ENCODE assay signal across 17 cellular contexts in genomic region chr22:48096846-48097665, GRCh38.
DNase-seq lines count a peak whose midpoint lies in the region; ATAC-seq and TF ChIP-seq lines count a peak whose summit lies in the region.
"Had no signal": no experiment of that assay in that cellular context is flagged by ENCODE, and none has a peak within 500 bp of the region (broad histone marks: within the 10 kb centered on the region; RNA-seq: fewer than 3 reads in every experiment).

No MANE protein-coding gene starts in this region.

- no peaks in the 10 kb centered on the region for H3K36me3 ChIP-seq in H7 (replicated peaks; ENCODE audit: control insufficient read depth, insufficient read depth, low read length)
- no peaks in the 10 kb centered on the region for H3K36me3 ChIP-seq in body of pancreas (replicated peaks in 1 of 2; ENCODE audit: insufficient read depth in 1 of 2, low read depth in 2 of 2)
- H3K36me3 ChIP-seq: HAP-1, SJCRH30, thoracic aorta had no signal

- H3K27me3 ChIP-seq in H7 (ENCODE audit: control insufficient read depth, insufficient read depth, low read length) (no peaks in the 10 kb centered on the region), body of pancreas (no peaks in the 10 kb centered on the region)

- TF ChIP-seq POLR2A in body of pancreas (IDR thresholded peaks at IDR 0.05), result no peak

- no peaks in the 10 kb centered on the region for H3K9me3 ChIP-seq in body of pancreas
- H3K9me3 ChIP-seq: HAP-1, SJCRH30, thoracic aorta had no signal

- WGBS in body of pancreas, 2 donors, result 35 to 41% methylated on average over 9 to 13 of the region's 13 CpGs

- CTCF ChIA-PET in activated CD4-positive, alpha-beta memory T cell treated with anti-CD3 and anti-CD28 coated beads, Interleukin-2, amount 10 ng/mL, durations not matched to agents 7 days and 5 days (lab: Charles Lee), result no interaction called here
- CTCF ChIA-PET in activated CD4-positive, alpha-beta memory T cell treated with anti-CD3 and anti-CD28 coated beads for 36 hours (lab: Charles Lee), result no interaction called here

- H3K27me3 Mint-ChIP-seq in activated CD4-positive, alpha-beta memory T cell treated with anti-CD3 and anti-CD28 coated beads, Interleukin-2, amount 10 ng/mL, durations not matched to agents 7 days and 5 days, result peaks cover 19% of the 10 kb centered on the region
- H3K27me3 Mint-ChIP-seq in activated CD4-positive, alpha-beta memory T cell treated with anti-CD3 and anti-CD28 coated beads for 36 hours, result no peaks in the 10 kb centered on the region
- H3K27me3 Mint-ChIP-seq in activated naive CD8-positive, alpha-beta T cell treated with anti-CD3 and anti-CD28 coated beads, Interleukin-2, amount 10 ng/mL, durations not matched to agents 7 days and 5 days, result peaks cover 14% of the 10 kb centered on the region

- peak overlapping the region; percentile 93 for H3K27ac Mint-ChIP-seq in activated CD4-positive, alpha-beta memory T cell treated with anti-CD3 and anti-CD28 coated beads, Interleukin-2, amount 10 ng/mL, durations not matched to agents 7 days and 5 days
- H3K27ac Mint-ChIP-seq in activated CD4-positive, alpha-beta memory T cell treated with anti-CD3 and anti-CD28 coated beads for 36 hours, result no peak overlapping the region
- peak overlapping the region; percentile 95 for H3K27ac Mint-ChIP-seq in activated naive CD8-positive, alpha-beta T cell treated with anti-CD3 and anti-CD28 coated beads, Interleukin-2, amount 10 ng/mL, durations not matched to agents 7 days and 5 days
- no peak overlapping the region for H3K27ac Mint-ChIP-seq in stimulated activated effector memory CD8-positive, alpha-beta T cell treated with anti-CD3 and anti-CD28 coated beads, Interleukin-12 subunit alpha, Interleukin-12 subunit beta, amount 100 ng/mL, for 72 hours
- H3K27ac Mint-ChIP-seq: nephron progenitor cell had no signal

- TF ChIP-seq CTCF in body of pancreas (IDR thresholded peaks at IDR 0.05), result no peak

- H3K4me3 Mint-ChIP-seq in activated CD4-positive, alpha-beta memory T cell treated with anti-CD3 and anti-CD28 coated beads, Interleukin-2, amount 10 ng/mL, durations not matched to agents 7 days and 5 days, result no peak overlapping the region
- no peak overlapping the region for H3K4me3 Mint-ChIP-seq in activated CD4-positive, alpha-beta memory T cell treated with anti-CD3 and anti-CD28 coated beads for 36 hours
- peak overlapping the region; percentile 8 for H3K4me3 Mint-ChIP-seq in activated naive CD8-positive, alpha-beta T cell treated with anti-CD3 and anti-CD28 coated beads, Interleukin-2, amount 10 ng/mL, durations not matched to agents 7 days and 5 days
- H3K4me3 Mint-ChIP-seq in stimulated activated effector memory CD8-positive, alpha-beta T cell treated with anti-CD3 and anti-CD28 coated beads, Interleukin-12 subunit alpha, Interleukin-12 subunit beta, amount 100 ng/mL, for 72 hours, result peak overlapping the region; percentile 3
- H3K4me3 Mint-ChIP-seq: nephron progenitor cell had no signal

- H3K27ac ChIP-seq in body of pancreas, result no peak overlapping the region
- H3K27ac ChIP-seq: SJCRH30, thoracic aorta had no signal

- H3K4me1 Mint-ChIP-seq in activated CD4-positive, alpha-beta memory T cell treated with anti-CD3 and anti-CD28 coated beads, Interleukin-2, amount 10 ng/mL, durations not matched to agents 7 days and 5 days, result peaks cover 39% of the 10 kb centered on the region
- peaks cover 19% of the 10 kb centered on the region for H3K4me1 Mint-ChIP-seq in activated CD4-positive, alpha-beta memory T cell treated with anti-CD3 and anti-CD28 coated beads for 36 hours (ENCODE audit: low read depth)
- H3K4me1 Mint-ChIP-seq in activated naive CD8-positive, alpha-beta T cell treated with anti-CD3 and anti-CD28 coated beads, Interleukin-2, amount 10 ng/mL, durations not matched to agents 7 days and 5 days, result peaks cover 28% of the 10 kb centered on the region
- H3K4me1 Mint-ChIP-seq in stimulated activated effector memory CD8-positive, alpha-beta T cell treated with anti-CD3 and anti-CD28 coated beads, Interleukin-12 subunit alpha, Interleukin-12 subunit beta, amount 100 ng/mL, for 72 hours, result peaks cover 49% of the 10 kb centered on the region

- POLR2A ChIA-PET in activated CD4-positive, alpha-beta memory T cell treated with anti-CD3 and anti-CD28 coated beads, Interleukin-2, amount 10 ng/mL, durations not matched to agents 7 days and 5 days (lab: Charles Lee), result no interaction called here
- POLR2A ChIA-PET in activated CD4-positive, alpha-beta memory T cell treated with anti-CD3 and anti-CD28 coated beads for 36 hours (lab: Charles Lee), result no interaction called here
- POLR2A ChIA-PET in activated naive CD8-positive, alpha-beta T cell treated with anti-CD3 and anti-CD28 coated beads, Interleukin-2, amount 10 ng/mL, durations not matched to agents 7 days and 5 days (lab: Charles Lee), result no interaction called here

- DNase-seq in activated CD4-positive, alpha-beta memory T cell treated with anti-CD3 and anti-CD28 coated beads, Interleukin-2, amount 10 ng/mL, durations not matched to agents 7 days and 5 days, result no peak
- no peak for DNase-seq in activated CD4-positive, alpha-beta memory T cell treated with anti-CD3 and anti-CD28 coated beads for 36 hours
- DNase-seq in H7 (peak; percentile 58), NCI-H1694 (lab: John Stamatoyannopoulos, UW) (no peak), body of pancreas (no peak)
- DNase-seq in activated naive CD8-positive, alpha-beta T cell treated with anti-CD3 and anti-CD28 coated beads, Interleukin-2, amount 10 ng/mL, durations not matched to agents 7 days and 5 days, result no peak
- DNase-seq in stimulated activated effector memory CD8-positive, alpha-beta T cell treated with anti-CD3 and anti-CD28 coated beads, Interleukin-12 subunit alpha, Interleukin-12 subunit beta, amount 100 ng/mL, for 72 hours (ENCODE audit: low spot score in 2 of 2), result no peak
- DNase-seq: ACHN, COR-L47, GDM1, NCI-H1048, nephron progenitor cell, SJCRH30 had no signal

- peaks cover 7% of the 10 kb centered on the region for H3K9me3 Mint-ChIP-seq in activated CD4-positive, alpha-beta memory T cell treated with anti-CD3 and anti-CD28 coated beads, Interleukin-2, amount 10 ng/mL, durations not matched to agents 7 days and 5 days
- H3K9me3 Mint-ChIP-seq in activated CD4-positive, alpha-beta memory T cell treated with anti-CD3 and anti-CD28 coated beads for 36 hours, result no peaks in the 10 kb centered on the region
- peaks cover 1% of the 10 kb centered on the region for H3K9me3 Mint-ChIP-seq in activated naive CD8-positive, alpha-beta T cell treated with anti-CD3 and anti-CD28 coated beads, Interleukin-2, amount 10 ng/mL, durations not matched to agents 7 days and 5 days
- peaks cover 2% of the 10 kb centered on the region for H3K9me3 Mint-ChIP-seq in stimulated activated effector memory CD8-positive, alpha-beta T cell treated with anti-CD3 and anti-CD28 coated beads, Interleukin-12 subunit alpha, Interleukin-12 subunit beta, amount 100 ng/mL, for 72 hours
- H3K9me3 Mint-ChIP-seq: nephron progenitor cell had no signal

- ATAC-seq in activated naive CD8-positive, alpha-beta T cell treated with anti-CD3 and anti-CD28 coated beads, Interleukin-2, amount 10 ng/mL, durations not matched to agents 7 days and 5 days (ENCODE audit: low read depth), result no peak
- ATAC-seq in stimulated activated effector memory CD8-positive, alpha-beta T cell treated with anti-CD3 and anti-CD28 coated beads, Interleukin-12 subunit alpha, Interleukin-12 subunit beta, amount 100 ng/mL, for 72 hours, result no peak
- ATAC-seq in body of pancreas, result no peak
- no peak for ATAC-seq in GM21825 (IDR thresholded peaks at IDR 0.05; ENCODE audit: unreplicated experiment)
- ATAC-seq: HepG2 had no signal

- no peaks in the 10 kb centered on the region for H3K4me1 ChIP-seq in body of pancreas
- H3K4me1 ChIP-seq: HAP-1, SJCRH30 had no signal

- no peak overlapping the region for H3K4me3 ChIP-seq in H7 (ENCODE audit: insufficient read depth, low read depth, low read length)
- no peak overlapping the region for H3K4me3 ChIP-seq in body of pancreas
- H3K4me3 ChIP-seq: HAP-1, SJCRH30, thoracic aorta had no signal

- H3K36me3 Mint-ChIP-seq in activated CD4-positive, alpha-beta memory T cell treated with anti-CD3 and anti-CD28 coated beads, Interleukin-2, amount 10 ng/mL, durations not matched to agents 7 days and 5 days (ENCODE audit: low read depth), result peaks cover 5% of the 10 kb centered on the region
- H3K36me3 Mint-ChIP-seq in activated CD4-positive, alpha-beta memory T cell treated with anti-CD3 and anti-CD28 coated beads for 36 hours, result no peaks in the 10 kb centered on the region
- H3K36me3 Mint-ChIP-seq in activated naive CD8-positive, alpha-beta T cell treated with anti-CD3 and anti-CD28 coated beads, Interleukin-2, amount 10 ng/mL, durations not matched to agents 7 days and 5 days, result peaks cover 8% of the 10 kb centered on the region
- no peaks in the 10 kb centered on the region for H3K36me3 Mint-ChIP-seq in stimulated activated effector memory CD8-positive, alpha-beta T cell treated with anti-CD3 and anti-CD28 coated beads, Interleukin-12 subunit alpha, Interleukin-12 subunit beta, amount 100 ng/mL, for 72 hours

- intact Hi-C loops in activated CD4-positive, alpha-beta memory T cell treated with anti-CD3 and anti-CD28 coated beads for 36 hours (cut with micrococcal nuclease), result no loop called here
- intact Hi-C loops in body of pancreas (cut with DNase I), result no loop called here

Comparison
In these comparisons a context has a peak if more than half of its experiments do, and no peak if none do; other contexts are left out.
1. H3K27ac Mint-ChIP-seq: peak in activated CD4-positive, alpha-beta memory T cell treated with anti-CD3 and anti-CD28 coated beads, Interleukin-2, amount 10 ng/mL, durations not matched to agents 7 days and 5 days (single experiment) and activated naive CD8-positive, alpha-beta T cell treated with anti-CD3 and anti-CD28 coated beads, Interleukin-2, amount 10 ng/mL, durations not matched to agents 7 days and 5 days (single experiment); none in activated CD4-positive, alpha-beta memory T cell treated with anti-CD3 and anti-CD28 coated beads for 36 hours (single experiment) and stimulated activated effector memory CD8-positive, alpha-beta T cell treated with anti-CD3 and anti-CD28 coated beads, Interleukin-12 subunit alpha, Interleukin-12 subunit beta, amount 100 ng/mL, for 72 hours (single experiment).
2. H3K4me3 Mint-ChIP-seq: peak in activated naive CD8-positive, alpha-beta T cell treated with anti-CD3 and anti-CD28 coated beads, Interleukin-2, amount 10 ng/mL, durations not matched to agents 7 days and 5 days (single experiment) and stimulated activated effector memory CD8-positive, alpha-beta T cell treated with anti-CD3 and anti-CD28 coated beads, Interleukin-12 subunit alpha, Interleukin-12 subunit beta, amount 100 ng/mL, for 72 hours (single experiment); none in activated CD4-positive, alpha-beta memory T cell treated with anti-CD3 and anti-CD28 coated beads, Interleukin-2, amount 10 ng/mL, durations not matched to agents 7 days and 5 days (single experiment) and activated CD4-positive, alpha-beta memory T cell treated with anti-CD3 and anti-CD28 coated beads for 36 hours (single experiment).